ENCODE assay signal across 33 cellular contexts in the genomic region with DNA sequence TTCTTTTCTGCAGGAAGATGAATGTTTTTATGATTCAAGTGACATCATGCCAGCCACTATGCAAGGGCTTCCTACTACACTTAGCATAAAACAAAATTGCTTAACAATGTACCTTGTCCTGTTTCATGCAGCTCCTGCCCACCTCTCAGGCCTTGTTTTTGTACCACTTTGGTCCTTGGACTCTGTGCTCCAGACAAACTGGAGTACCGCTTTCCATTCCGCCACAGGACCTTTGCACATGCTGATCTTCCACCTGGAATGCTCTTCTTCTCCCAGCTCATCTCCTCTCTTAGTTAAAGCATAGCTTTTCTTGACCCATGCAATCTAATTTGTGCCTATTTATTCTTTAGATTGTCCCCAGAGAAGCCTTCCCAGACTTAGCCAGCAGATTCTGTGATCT.
"Had no signal": no experiment of that assay in that cellular context is flagged by ENCODE, and none has a peak within 500 bp of the region (broad histone marks: within the 10 kb centered on the region; RNA-seq: fewer than 3 reads in every experiment).

No MANE protein-coding gene starts in this region.

- H3K4me3 ChIP-seq: adrenal gland, body of pancreas, breast epithelium had no signal

- FAIRE-seq: astrocyte, TTC549 had no signal

- H3K27ac ChIP-seq: adrenal gland, body of pancreas, brain microvascular endothelial cell, breast epithelium, VCaP had no signal

- H3K27me3 ChIP-seq: adrenal gland, body of pancreas, brain microvascular endothelial cell, breast epithelium had no signal

- H3K36me3 ChIP-seq: adrenal gland, brain microvascular endothelial cell, breast epithelium had no signal

- H3K4me1 ChIP-seq: adrenal gland, body of pancreas, breast epithelium had no signal

- ATAC-seq: activated CD8-positive, alpha-beta T cell treated with anti-CD3 and anti-CD28 coated beads for 36 hours; activated naive CD4-positive, alpha-beta T cell treated with anti-CD3 and anti-CD28 coated beads, Interleukin-2, amount 50 U/mL, for 72 hours; activated T-cell treated with anti-CD3 and anti-CD28 coated beads, Interleukin-2, amount 50 U/mL, for 4 hours; activated T-cell treated with anti-CD3 and anti-CD28 coated beads, Interleukin-2, amount 50 U/mL, for 72 hours; activated T-helper 17 cell treated with anti-CD3 and anti-CD28 coated beads, Interleukin-2, amount 50 U/mL, for 72 hours; body of pancreas had no signal

- DNase-seq: activated B cell treated with CpG ODN at 0.5 μM for 24 hours; activated CD4-positive, alpha-beta memory T cell treated with anti-CD3 and anti-CD28 coated beads for 36 hours; activated CD4-positive, alpha-beta T cell treated with anti-CD3 and anti-CD28 coated beads for 4 hours; activated CD4-positive, alpha-beta T cell treated with anti-CD3 and anti-CD28 coated beads, Interleukin-2, amount 10 ng/mL, durations not matched to agents 24 days and 14 days; activated CD4-positive, alpha-beta T cell treated with anti-CD3 and anti-CD28 coated beads, Interleukin-2, amount 50 U/mL, for 1 hour; activated CD4-positive, alpha-beta T cell treated with anti-CD3 and anti-CD28 coated beads, Interleukin-2, amount 50 U/mL, for 4 hours; activated CD4-positive, CD25-positive, alpha-beta regulatory T cell treated with anti-CD3 and anti-CD28 coated beads, Interleukin-2, amount 50 U/mL, for 72 hours; activated CD8-positive, alpha-beta memory T cell treated with anti-CD3 and anti-CD28 coated beads, Interleukin-2, amount 50 U/mL, for 4 hours; activated CD8-positive, alpha-beta T cell treated with anti-CD3 and anti-CD28 coated beads for 36 hours; activated effector memory CD4-positive, alpha-beta T cell treated with anti-CD3 and anti-CD28 coated beads, Interleukin-2, amount 50 U/mL, for 16 hours; activated gamma-delta T cell treated with Interleukin-2 at 50 U/mL for 16 hours; activated naive CD4-positive, alpha-beta T cell; activated naive CD4-positive, alpha-beta T cell treated with anti-CD3 and anti-CD28 coated beads for 36 hours; activated naive CD4-positive, alpha-beta T cell treated with anti-CD3 and anti-CD28 coated beads, Interleukin-2, amount 50 U/mL, for 16 hours; activated naive CD8-positive, alpha-beta T cell treated with anti-CD3 and anti-CD28 coated beads for 36 hours; activated T-cell treated with anti-CD3 and anti-CD28 coated beads for 4 hours; activated T-cell treated with anti-CD3 and anti-CD28 coated beads, Interleukin-2, amount 50 U/mL, for 1 hour; activated T-cell treated with anti-CD3 and anti-CD28 coated beads, Interleukin-2, amount 50 U/mL, for 4 hours; activated T-cell treated with anti-CD3 and anti-CD28 coated beads, Interleukin-2, amount 50 U/mL, for 72 hours; adrenal gland; amniotic stem cell; aorta; body of pancreas; brain microvascular endothelial cell; central memory CD4-positive, alpha-beta T cell; T-helper 2 cell; T-helper 9 cell had no signal

- H3K9me3 ChIP-seq: adrenal gland, body of pancreas, breast epithelium had no signal
